ENCODE assay signal across 11 cellular contexts in genomic region chr17:36728030-36728991, GRCh38.
DNase-seq lines count a peak whose midpoint lies in the region; ATAC-seq and TF ChIP-seq lines count a peak whose summit lies in the region.
"Had no signal": no experiment of that assay in that cellular context is flagged by ENCODE, and none has a peak within 500 bp of the region (broad histone marks: within the 10 kb centered on the region; RNA-seq: fewer than 3 reads in every experiment).

No MANE protein-coding gene starts in this region.

- peak overlapping the region; percentile 55 for H3K27ac ChIP-seq in thymus (ENCODE audit: low read depth)
- H3K27ac ChIP-seq: gastrocnemius medialis had no signal

- no peaks in the 10 kb centered on the region for H3K36me3 ChIP-seq in thymus (ENCODE audit: control insufficient read depth, insufficient read depth)
- H3K36me3 ChIP-seq: gastrocnemius medialis had no signal

- no peak for ATAC-seq in natural killer cell
- ATAC-seq in natural killer cell treated with Interleukin-12 subunit alpha and Interleukin-12 subunit beta and Interleukin-15 and Interleukin-18, amount 100 ng/mL, for 72 hours: no peak
- ATAC-seq: gastrocnemius medialis had no signal

- 22% methylated on average over 30 of the region's 30 CpGs for WGBS in thymus

- peak overlapping the region; percentile 14 for H3K4me3 ChIP-seq in thymus (ENCODE audit: low read length)
- H3K4me3 ChIP-seq: gastrocnemius medialis had no signal

- peak overlapping the region; percentile 65 to 95 for H3K27ac Mint-ChIP-seq in natural killer cell
- peak overlapping the region in 1 of 2 donors; percentile 71 for H3K27ac Mint-ChIP-seq in natural killer cell treated with Interleukin-12 subunit alpha and Interleukin-12 subunit beta and Interleukin-15 and Interleukin-18, amount 100 ng/mL, for 72 hours
- H3K27ac Mint-ChIP-seq: memory B cell had no signal

- peaks cover 0 to 11% of the 10 kb centered on the region in 2 donors for H3K27me3 Mint-ChIP-seq in natural killer cell (ENCODE audit: low read depth in 2 of 2)
- peaks cover 0 to 26% of the 10 kb centered on the region in 2 donors for H3K27me3 Mint-ChIP-seq in natural killer cell treated with Interleukin-12 subunit alpha and Interleukin-12 subunit beta and Interleukin-15 and Interleukin-18, amount 100 ng/mL, for 72 hours

- intact Hi-C loops in natural killer cell (cut with micrococcal nuclease): loop anchor here (10.0 kb wide), 1 partner anchor 216 kb away; the partner anchor contains the start of gene AATF

- peaks cover 3% of the 10 kb centered on the region for H3K27me3 ChIP-seq in thymus (ENCODE audit: control insufficient read depth, insufficient read depth)

- peaks cover 54% of the 10 kb centered on the region for H3K4me1 ChIP-seq in thymus (ENCODE audit: control insufficient read depth, insufficient read depth, low read length)
- H3K4me1 ChIP-seq: gastrocnemius medialis had no signal

- no peaks in the 10 kb centered on the region for H3K9me3 ChIP-seq in thymus (ENCODE audit: control insufficient read depth)
- H3K9me3 ChIP-seq: gastrocnemius medialis had no signal

- peak overlapping the region; percentile 78 for H3K4me3 Mint-ChIP-seq in natural killer cell
- no peak overlapping the region for H3K4me3 Mint-ChIP-seq in natural killer cell treated with Interleukin-12 subunit alpha and Interleukin-12 subunit beta and Interleukin-15 and Interleukin-18, amount 100 ng/mL, for 72 hours
- H3K4me3 Mint-ChIP-seq: memory B cell had no signal

- H3K4me1 Mint-ChIP-seq in natural killer cell: peaks cover 50 to 55% of the 10 kb centered on the region in 2 donors
- H3K4me1 Mint-ChIP-seq in natural killer cell treated with Interleukin-12 subunit alpha and Interleukin-12 subunit beta and Interleukin-15 and Interleukin-18, amount 100 ng/mL, for 72 hours (ENCODE audit: low read depth in 2 of 2): peaks cover 38 to 39% of the 10 kb centered on the region in 2 donors

- no peak for TF ChIP-seq CTCF in natural killer cell (IDR thresholded peaks at IDR 0.05)

- no peak for DNase-seq in natural killer cell
- no peak for DNase-seq in natural killer cell treated with Interleukin-12 subunit alpha and Interleukin-12 subunit beta and Interleukin-15 and Interleukin-18, amount 100 ng/mL, for 72 hours (ENCODE audit: low spot score)
- peak; percentile 34 to 38 for DNase-seq in activated CD4-positive, alpha-beta T cell treated with anti-CD3 and anti-CD28 coated beads, Interleukin-2, amount 50 U/mL, for 4 hours
- peak; percentile 41 for DNase-seq in left kidney (ENCODE audit: low read depth, low spot score)
- DNase-seq in mucosa of gallbladder (ENCODE audit: low spot score): no peak
- DNase-seq in NCI-H524 treated with DMSO at 0.1 percent for 48 hours (lab: John Stamatoyannopoulos, UW): no peak
- no peak for DNase-seq in NCI-H1694 treated with DMSO at 0.1 percent for 48 hours (lab: John Stamatoyannopoulos, UW)
- DNase-seq: gastrocnemius medialis, NCI-H446 treated with DMSO at 0.1 percent for 48 hours had no signal

- H3K36me3 Mint-ChIP-seq in natural killer cell: no peaks in the 10 kb centered on the region
- H3K36me3 Mint-ChIP-seq in natural killer cell treated with Interleukin-12 subunit alpha and Interleukin-12 subunit beta and Interleukin-15 and Interleukin-18, amount 100 ng/mL, for 72 hours: no peaks in the 10 kb centered on the region

- no peaks in the 10 kb centered on the region for H3K9me3 Mint-ChIP-seq in natural killer cell
- H3K9me3 Mint-ChIP-seq in natural killer cell treated with Interleukin-12 subunit alpha and Interleukin-12 subunit beta and Interleukin-15 and Interleukin-18, amount 100 ng/mL, for 72 hours: no peaks in the 10 kb centered on the region
- H3K9me3 Mint-ChIP-seq: memory B cell had no signal

Comparison
In these comparisons a context has a peak if more than half of its experiments do, and no peak if none do; other contexts are left out.
1. DNase-seq: peak in activated CD4-positive, alpha-beta T cell treated with anti-CD3 and anti-CD28 coated beads, Interleukin-2, amount 50 U/mL, for 4 hours (2 of 2) and left kidney (single experiment); none in natural killer cell (single experiment), natural killer cell treated with Interleukin-12 subunit alpha and Interleukin-12 subunit beta and Interleukin-15 and Interleukin-18, amount 100 ng/mL, for 72 hours (single experiment), mucosa of gallbladder (single experiment), NCI-H524 treated with DMSO at 0.1 percent for 48 hours (single experiment) and NCI-H1694 treated with DMSO at 0.1 percent for 48 hours (single experiment).